8 cellular contexts compared by ENCODE assay signal in genomic region chr2:121648206-121648605, GRCh38. TPM values are rescaled to one million over a fixed set of nuclear protein-coding genes. Genes with fewer than 3 reads are reported as not detected.
DNase-seq lines count a peak whose midpoint lies in the region; ATAC-seq and TF ChIP-seq lines count a peak whose summit lies in the region.

No MANE protein-coding gene starts in this region.

- H3K9me3 ChIP-seq in HUES6 (ENCODE audit: control insufficient read depth, insufficient read depth, low read depth, low read length): no peaks in the 10 kb centered on the region
- no peaks in the 10 kb centered on the region for H3K9me3 ChIP-seq in body of pancreas

- H3K4ac ChIP-seq in mesendoderm (ENCODE audit: low read depth, low read length): no peak overlapping the region

- peaks cover 11% of the 10 kb centered on the region for H3K79me1 ChIP-seq in mesendoderm (ENCODE audit: low read length)

- WGBS in body of pancreas, 2 donors: 2 to 7% methylated on average over 9 of the region's 9 CpGs
- no CpG with 5 or more reads among the region's 9 CpGs for WGBS in mesendoderm (ENCODE audit: extremely low coverage, insufficient coverage, low lambda C conversion rate)

- H3K23ac ChIP-seq in mesendoderm (ENCODE audit: low read length): no peak overlapping the region

- in situ Hi-C loops in GM13977 (cut with MboI; ENCODE audit: low pct_unique_long_range_greater_than_20kb, low sequenced_read_pairs, unreplicated experiment): no loop called here

- H3K27me3 ChIP-seq in HUES6 (ENCODE audit: control insufficient read depth, insufficient read depth, low read length): no peaks in the 10 kb centered on the region
- H3K27me3 ChIP-seq in body of pancreas: no peaks in the 10 kb centered on the region
- no peaks in the 10 kb centered on the region for H3K27me3 ChIP-seq in mesendoderm (ENCODE audit: insufficient read depth, low read length, poor library complexity)

- ATAC-seq in body of pancreas: no peak

- H3K9ac ChIP-seq in HUES6 (ENCODE audit: low read length) (peak overlapping the region; percentile 82), mesendoderm (ENCODE audit: low read length) (peak overlapping the region; percentile 89)

- intact Hi-C loops in body of pancreas (cut with DNase I): no loop called here

- DNase-seq in GM13977 (ENCODE audit: low spot score) (peak; percentile 29), body of pancreas (no peak), mesendoderm (no peak), DMS79 treated with DMSO at 0.1 percent for 48 hours (lab: John Stamatoyannopoulos, UW) (no peak), activated gamma-delta T cell treated with Interleukin-2 at 50 U/mL for 16 hours (no peak), HEK293T (ENCODE audit: extremely low spot score) (no peak)
- no peak for DNase-seq in activated effector memory CD4-positive, alpha-beta T cell treated with anti-CD3 and anti-CD28 coated beads, Interleukin-2, amount 50 U/mL, for 16 hours

- no peak overlapping the region for H4K5ac ChIP-seq in mesendoderm (ENCODE audit: low read length)

- no peak overlapping the region for H2BK15ac ChIP-seq in mesendoderm (replicated peaks; ENCODE audit: low read depth)

- POLR2A ChIA-PET in HEK293T (lab: Yijun Ruan, JAX): interaction anchor here (0.7 to 3.4 kb wide), 5 partner anchors 13 to 118 kb away, joined by 3 to 57 read pairs (median 4); partner anchors contain the start of gene RNU4ATAC

- peak overlapping the region; percentile 5 for H3K4me2 ChIP-seq in mesendoderm (ENCODE audit: low read length)

- peaks cover 43% of the 10 kb centered on the region for H3K79me2 ChIP-seq in mesendoderm (ENCODE audit: control insufficient read depth, insufficient read depth, low read length)

- no peak for TF ChIP-seq POLR2A in body of pancreas (IDR thresholded peaks at IDR 0.05)

- H3K36me3 ChIP-seq in HUES6 (ENCODE audit: control insufficient read depth, insufficient read depth, low read length) (no peaks in the 10 kb centered on the region), body of pancreas (replicated peaks in 1 of 2; ENCODE audit: insufficient read depth in 1 of 2, low read depth in 2 of 2) (no peaks in the 10 kb centered on the region), mesendoderm (ENCODE audit: control insufficient read depth, insufficient read depth, low read length) (no peaks in the 10 kb centered on the region)

- H3K4me3 ChIP-seq in HUES6 (ENCODE audit: low read depth, low read length) (peak overlapping the region; percentile 88), body of pancreas (peak overlapping the region; percentile 89 to 91), mesendoderm (ENCODE audit: low read length) (peak overlapping the region; percentile 82)

- H3K4me1 ChIP-seq in HUES6 (ENCODE audit: control insufficient read depth, insufficient read depth, low read length) (no peaks in the 10 kb centered on the region; the same call in 1 of the 2 replicates), body of pancreas (peaks cover 39% of the 10 kb centered on the region), mesendoderm (ENCODE audit: control insufficient read depth, low read depth, low read length) (no peaks in the 10 kb centered on the region)

- no peak overlapping the region for H3K18ac ChIP-seq in mesendoderm (ENCODE audit: low read length)

- no peak for TF ChIP-seq CTCF in GM13977 (IDR thresholded peaks at IDR 0.05; ENCODE audit: extremely low read depth, insufficient read depth, missing control alignments)
- TF ChIP-seq CTCF in body of pancreas (IDR thresholded peaks at IDR 0.05): no peak

- H4K8ac ChIP-seq in mesendoderm (ENCODE audit: low read depth, low read length): no peak overlapping the region

- H3K27ac ChIP-seq in HUES6 (ENCODE audit: low read depth, low read length) (no peak overlapping the region; the same call in 1 of the 2 replicates), body of pancreas (peak overlapping the region in 3 of 4 donors; percentile 88 to 99 (median 96)), mesendoderm (ENCODE audit: low read depth, low read length) (no peak overlapping the region)

- peak overlapping the region; percentile 97 for H3K56ac ChIP-seq in mesendoderm (ENCODE audit: low read length)

- H2BK5ac ChIP-seq in mesendoderm (ENCODE audit: low read length): no peak overlapping the region

- H2AK5ac ChIP-seq in mesendoderm (ENCODE audit: low read length): no peak overlapping the region

- H2BK120ac ChIP-seq in mesendoderm (ENCODE audit: low read depth, low read length): no peak overlapping the region

- CTCF ChIA-PET in HEK293T (lab: Yijun Ruan, JAX): interaction anchor here (1.2 to 1.4 kb wide), 2 partner anchors 13 to 31 kb away, joined by 4 read pairs; no protein-coding TSS in a partner anchor

TF ChIP-seq in HEK293T, 16 proteins besides CTCF, POLR2A, EP300 and RAD21:
- TF ChIP-seq FOXK2 (IDR thresholded peaks at IDR 0.05) (no peak), FOXM1 (IDR thresholded peaks at IDR 0.05; ENCODE audit: borderline replicate concordance) (no peak), CTBP1 (IDR thresholded peaks at IDR 0.05; ENCODE audit: borderline replicate concordance) (no peak), HDGF (IDR thresholded peaks at IDR 0.05; ENCODE audit: borderline replicate concordance) (no peak), TARDBP (IDR thresholded peaks at IDR 0.05) (no peak), BHLHE40 (IDR thresholded peaks at IDR 0.05; ENCODE audit: borderline replicate concordance) (no peak), ELF4 (IDR thresholded peaks at IDR 0.05) (no peak), L3MBTL2 (conservative IDR thresholded peaks at IDR 0.05) (no peak), FOXA1 (IDR thresholded peaks at IDR 0.05) (no peak), SP1 (IDR thresholded peaks at IDR 0.05) (no peak)
TF ChIP-seq in HEK293T: peak in this region for 0.

RNA-seq across cellular contexts. Expression of gene CLASP1, which starts 1.1 kb away (rescaled TPM):
- total RNA-seq in body of pancreas: 10 to 100 TPM; 28.5 to 44.2 TPM
- 17.6 TPM for polyA plus RNA-seq in mesendoderm (2013, experiment 1 of 2)
- 17.0 TPM for polyA plus RNA-seq in mesendoderm (2013, experiment 2 of 2)

Comparison
In these comparisons a context has a peak if more than half of its experiments do, and no peak if none do; other contexts are left out.
1. H3K27ac ChIP-seq: peak in body of pancreas (3 of 4); none in HUES6 (single experiment) and mesendoderm (single experiment).
2. Peak in every context shown above with its lines, with median percentiles within 50 percentile points of each other: H3K4me3 ChIP-seq.